ENCODE assay signal across 8 cellular contexts in genomic region chr16:21520134-21521047, GRCh38.
DNase-seq lines count a peak whose midpoint lies in the region; ATAC-seq and TF ChIP-seq lines count a peak whose summit lies in the region.
"Not testable (repeated sequence)": the region's sequence is repeated elsewhere in the genome, so short reads cannot be mapped to it uniquely, and the experiment has no call there.

No MANE protein-coding gene starts in this region.

- peak overlapping the region; percentile 89 for H3K4me3 ChIP-seq in thoracic aorta

- H3K4me1 Mint-ChIP-seq in activated naive CD8-positive, alpha-beta T cell (ENCODE audit: low read depth), result peaks cover 15% of the 10 kb centered on the region
- peaks cover 39% of the 10 kb centered on the region for H3K4me1 Mint-ChIP-seq in osteocyte (ENCODE audit: unreplicated experiment)

- H3K4me3 Mint-ChIP-seq in activated naive CD8-positive, alpha-beta T cell, result peak overlapping the region; percentile 99
- H3K4me3 Mint-ChIP-seq in osteocyte (ENCODE audit: unreplicated experiment), result peak overlapping the region; percentile 87

- peak overlapping the region; percentile 68 to 83 for H3K27ac ChIP-seq in thoracic aorta

- not testable (repeated sequence) for H3K27me3 ChIP-seq in thoracic aorta (replicated peaks; ENCODE audit: insufficient read depth)

- H3K4me1 ChIP-seq in thoracic aorta (ENCODE audit: control insufficient read depth in 1 of 2, low read depth in 2 of 2), result peaks cover 8 to 27% of the 10 kb centered on the region in 2 donors

- ATAC-seq in HG02610 (IDR thresholded peaks at IDR 0.05; ENCODE audit: unreplicated experiment) (peak; percentile 50), SK-N-SH treated with all-trans-retinoic acid at 6 μM for 48 hours (peak; percentile 64), thoracic aorta (ENCODE audit: insufficient number of reproducible peaks, low FRiP score, low read depth) (peak; percentile 73)

- not testable (repeated sequence) for TF ChIP-seq CTCF in GM10266 (IDR thresholded peaks at IDR 0.05; ENCODE audit: control insufficient read depth, insufficient read depth, low read depth, missing control alignments); osteocyte (IDR thresholded peaks at IDR 0.05); thoracic aorta (IDR thresholded peaks at IDR 0.05)

- not testable (repeated sequence) for H3K27me3 Mint-ChIP-seq in activated naive CD8-positive, alpha-beta T cell; osteocyte (ENCODE audit: unreplicated experiment)

- not testable (repeated sequence) for H3K36me3 Mint-ChIP-seq in activated naive CD8-positive, alpha-beta T cell; osteocyte (ENCODE audit: unreplicated experiment)

- not testable (repeated sequence) for H3K36me3 ChIP-seq in thoracic aorta

- H3K27ac Mint-ChIP-seq in activated naive CD8-positive, alpha-beta T cell, result peak overlapping the region; percentile 100
- H3K27ac Mint-ChIP-seq in osteocyte (ENCODE audit: unreplicated experiment), result peak overlapping the region; percentile 94

- H3K9me3 ChIP-seq in thoracic aorta, result not testable (repeated sequence)

- not testable (repeated sequence) for H3K9me3 Mint-ChIP-seq in activated naive CD8-positive, alpha-beta T cell (ENCODE audit: low read depth); osteocyte (ENCODE audit: unreplicated experiment)

- intact Hi-C loops in head of caudate nucleus (cut with DNase I), result not testable (repeated sequence)

- peak; percentile 91 for DNase-seq in GM10266 (ENCODE audit: extremely low spot score)
- peak; percentile 73 for DNase-seq in NCI-H1048 (lab: John Stamatoyannopoulos, UW)
- peak; percentile 93 to 100 (median 99) for DNase-seq in head of caudate nucleus
- peak; percentile 99 for DNase-seq in osteocyte (ENCODE audit: extremely low spot score, unreplicated experiment)
- DNase-seq in thoracic aorta (ENCODE audit: low spot score), result peak; percentile 80

TF ChIP-seq in SK-N-SH treated with all-trans-retinoic acid at 6 μM for 48 hours, 23 proteins besides CTCF, POLR2A, EP300 and RAD21:
- TF ChIP-seq ZFP30 (CRISPR knock-in tag; IDR thresholded peaks at IDR 0.05) (peak; percentile 23; the same call in 1 of the 2 replicates), ZC3H10 (CRISPR knock-in tag; IDR thresholded peaks at IDR 0.05) (0 out of 2 replicates have a peak, but pooled peaks have one; percentile 28), ZFP3 (CRISPR knock-in tag; IDR thresholded peaks at IDR 0.05) (peak; percentile 71), CSDC2 (CRISPR knock-in tag; IDR thresholded peaks at IDR 0.05) (peak; percentile 92; the same call in 1 of the 2 replicates), SNAI2 (CRISPR knock-in tag; IDR thresholded peaks at IDR 0.05) (0 out of 2 replicates have a peak, but pooled peaks have one; percentile 46), ARNTL (CRISPR knock-in tag; IDR thresholded peaks at IDR 0.05; ENCODE audit: borderline replicate concordance, low read depth) (peak; percentile 77; the same call in 1 of the 2 replicates)
TF ChIP-seq in SK-N-SH treated with all-trans-retinoic acid at 6 μM for 48 hours: peak in this region for 6; not testable (repeated sequence) for 17.

Comparison
In these comparisons a context has a peak if more than half of its experiments do, and no peak if none do; other contexts are left out.
1. Peak in every context shown above with its lines: DNase-seq, ATAC-seq, H3K4me3 ChIP-seq and H3K27ac ChIP-seq.